Comparison of ENCODE assay signal across 26 cellular contexts in genomic region chr2:43717323-43717722, GRCh38. TPM values are rescaled to one million over a fixed set of nuclear protein-coding genes. Genes with fewer than 3 reads are reported as not detected.
"Had no signal": no experiment of that assay in that cellular context is flagged by ENCODE, and none has a peak within 500 bp of the region (broad histone marks: within the 10 kb centered on the region; RNA-seq: fewer than 3 reads in every experiment).

No MANE protein-coding gene starts in this region.

- H3K9ac ChIP-seq: parathyroid adenoma had no signal

- H3K4me2 ChIP-seq: smooth muscle cell had no signal

- ATAC-seq: left lung; naive thymus-derived CD8-positive, alpha-beta T cell; psoas muscle had no signal

- H3K4me1 ChIP-seq: ascending aorta, left lung, lower lobe of right lung, parathyroid adenoma, psoas muscle, suprapubic skin, tibial artery had no signal

- DNase-seq: activated CD4-positive, alpha-beta T cell treated with anti-CD3 and anti-CD28 coated beads for 4 hours; activated CD4-positive, alpha-beta T cell treated with anti-CD3 and anti-CD28 coated beads, Interleukin-2, amount 50 U/mL, for 4 hours; activated CD8-positive, alpha-beta memory T cell treated with anti-CD3 and anti-CD28 coated beads for 24 hours; activated effector memory CD4-positive, alpha-beta T cell treated with Interleukin-2 at 50 U/mL for 16 hours; activated naive CD4-positive, alpha-beta T cell treated with anti-CD3 and anti-CD28 coated beads for 36 hours; activated naive CD8-positive, alpha-beta T cell treated with anti-CD3 and anti-CD28 coated beads, Interleukin-2, amount 10 ng/mL, durations not matched to agents 7 days and 5 days; brain microvascular endothelial cell; dorsolateral prefrontal cortex; effector memory CD4-positive, alpha-beta T cell; left lung; lower lobe of right lung; mesenchymal stem cell; naive thymus-derived CD8-positive, alpha-beta T cell; occipital lobe; psoas muscle; stimulated activated CD4-positive, alpha-beta T cell treated with anti-CD3 and anti-CD28 coated beads, Interleukin-1b, Interleukin-23, amount 100 ng/mL, for 48 hours; stimulated activated naive CD4-positive, alpha-beta T cell; tibial artery had no signal

- H3K36me3 ChIP-seq: ascending aorta, brain microvascular endothelial cell, left lung, lower lobe of right lung, suprapubic skin had no signal

- H2AFZ ChIP-seq: parathyroid adenoma had no signal

- H3K79me2 ChIP-seq: parathyroid adenoma had no signal

- H3K4me3 ChIP-seq: ascending aorta, coronary artery, dorsolateral prefrontal cortex, left lung, lower lobe of right lung, psoas muscle, smooth muscle cell, suprapubic skin, tibial artery had no signal

- FAIRE-seq: frontal cortex, islet of Langerhans had no signal

- H3K27ac ChIP-seq: ascending aorta, brain microvascular endothelial cell, coronary artery, dorsolateral prefrontal cortex, left lung, lower lobe of right lung, parathyroid adenoma, psoas muscle, suprapubic skin, tibial artery had no signal

- H3K27me3 ChIP-seq: ascending aorta, brain microvascular endothelial cell, dorsolateral prefrontal cortex, left lung, suprapubic skin, tibial artery had no signal

- H3K9me3 ChIP-seq: ascending aorta, left lung, lower lobe of right lung, psoas muscle, suprapubic skin, tibial artery had no signal

RNA-seq across cellular contexts. Expression of gene C1GALT1C1L, which starts 41.1 kb away (rescaled TPM):
- total RNA-seq: activated naive CD4-positive, alpha-beta T cell treated with anti-CD3 and anti-CD28 coated beads for 36 hours; activated naive CD8-positive, alpha-beta T cell treated with anti-CD3 and anti-CD28 coated beads, Interleukin-2, amount 10 ng/mL, durations not matched to agents 7 days and 5 days; ascending aorta; neural crest cell; occipital lobe; smooth muscle cell had no signal
